ENCODE assay signal across 34 cellular contexts in the genomic region with DNA sequence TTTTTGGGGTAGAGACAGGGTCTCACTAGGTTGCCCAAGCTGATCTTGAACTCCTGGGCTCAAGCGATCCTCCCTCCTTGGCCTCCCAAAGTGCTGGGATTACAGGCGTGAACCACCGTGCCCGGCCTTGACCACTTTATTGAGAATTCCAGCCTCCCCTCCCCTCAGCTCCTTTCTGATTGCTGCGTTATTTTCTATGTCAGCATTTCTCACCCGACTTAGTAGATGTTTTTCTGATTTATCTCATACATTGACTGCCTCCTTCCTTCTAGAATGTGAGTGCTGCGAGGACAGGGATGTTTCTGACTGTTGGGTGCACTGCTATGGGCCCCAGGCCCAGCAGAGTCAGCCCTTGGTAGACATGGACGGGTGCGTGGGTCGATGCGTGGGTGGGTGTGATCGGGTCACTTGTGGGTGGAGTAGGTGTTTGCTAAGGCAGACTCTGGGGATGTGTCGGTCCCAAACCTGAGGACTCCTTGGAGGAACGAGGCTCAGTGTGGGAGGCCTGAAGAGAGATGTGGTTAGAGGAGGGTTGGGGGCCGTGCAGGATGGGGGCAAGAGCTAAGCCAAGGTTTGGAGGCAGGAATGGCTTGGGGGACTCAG. TPM values are rescaled to one million over a fixed set of nuclear protein-coding genes. Genes with fewer than 3 reads are reported as not detected.
DNase-seq lines count a peak whose midpoint lies in the region; ATAC-seq and TF ChIP-seq lines count a peak whose summit lies in the region.
"Had no signal": no experiment of that assay in that cellular context is flagged by ENCODE, and none has a peak within 500 bp of the region (broad histone marks: within the 10 kb centered on the region; RNA-seq: fewer than 3 reads in every experiment).

No MANE protein-coding gene starts in this region.

- H3K36me3 Mint-ChIP-seq in activated naive CD4-positive, alpha-beta T cell treated with anti-CD3 and anti-CD28 coated beads, Interleukin-2, amount 50 U/mL, for 72 hours, result no peaks in the 10 kb centered on the region
- H3K36me3 Mint-ChIP-seq in memory B cell (peaks cover 5% of the 10 kb centered on the region), type B pancreatic cell (no peaks in the 10 kb centered on the region)
- H3K36me3 Mint-ChIP-seq: activated CD8-positive, alpha-beta memory T cell treated with anti-CD3 and anti-CD28 coated beads, Interleukin-2, amount 10 ng/mL, durations not matched to agents 7 days and 5 days had no signal

- TF ChIP-seq CTCF in VCaP (conservative IDR thresholded peaks at IDR 0.05) (no peak), type B pancreatic cell (conservative IDR thresholded peaks at IDR 0.05) (no peak), gastrocnemius medialis (IDR thresholded peaks at IDR 0.05 in 4 of 5, conservative IDR thresholded peaks at IDR 0.05 in 1 of 5) (no peak), sigmoid colon (IDR thresholded peaks at IDR 0.05) (no peak)

- H3K27me3 ChIP-seq in gastrocnemius medialis (no peaks in the 10 kb centered on the region), sigmoid colon (no peaks in the 10 kb centered on the region)
- H3K27me3 ChIP-seq: ovary, right atrium auricular region, suprapubic skin, uterus had no signal

- in situ Hi-C loops in gastrocnemius medialis (cut with MboI; ENCODE audit: low sequenced_read_pairs in 4 of 4), result no loop called here

- H3K27ac Mint-ChIP-seq in activated naive CD4-positive, alpha-beta T cell treated with anti-CD3 and anti-CD28 coated beads, Interleukin-2, amount 50 U/mL, for 72 hours, result peak overlapping the region; percentile 6 to 22
- H3K27ac Mint-ChIP-seq in memory B cell, result peak overlapping the region; percentile 46
- peak overlapping the region; percentile 76 for H3K27ac Mint-ChIP-seq in type B pancreatic cell
- H3K27ac Mint-ChIP-seq: activated CD4-positive, alpha-beta T cell treated with anti-CD3 and anti-CD28 coated beads, Interleukin-2, amount 10 ng/mL, durations not matched to agents 24 days and 14 days; GM23338; IgD-negative memory B cell; stimulated activated memory B cell treated with anti-CD40 and anti-IgM and Interleukin-4, amounts not matched to agents 10 μg/mL and 1 μg/mL and 100 μg/mL, for 72 hours; T-helper 2 cell treated with Interferon-gamma antibody and Interleukin-4, amounts not matched to agents 5 μg/mL and 100 μg/mL, for 36 hours had no signal

- no peaks in the 10 kb centered on the region for H3K36me3 ChIP-seq in gastrocnemius medialis
- peaks cover 0 to 5% (median 0%) of the 10 kb centered on the region in 4 donors for H3K36me3 ChIP-seq in sigmoid colon
- H3K36me3 ChIP-seq: ovary, right atrium auricular region, suprapubic skin, uterus had no signal

- H3K4me3 Mint-ChIP-seq in memory B cell, result no peak overlapping the region
- H3K4me3 Mint-ChIP-seq in type B pancreatic cell, result peak overlapping the region; percentile 38
- H3K4me3 Mint-ChIP-seq: activated CD4-positive, alpha-beta T cell treated with anti-CD3 and anti-CD28 coated beads, Interleukin-2, amount 10 ng/mL, durations not matched to agents 24 days and 14 days; activated CD8-positive, alpha-beta memory T cell treated with anti-CD3 and anti-CD28 coated beads, Interleukin-2, amount 10 ng/mL, durations not matched to agents 7 days and 5 days; GM23338; IgD-negative memory B cell; stimulated activated memory B cell treated with anti-CD40 and anti-IgM and Interleukin-4, amounts not matched to agents 10 μg/mL and 1 μg/mL and 100 μg/mL, for 72 hours; T-helper 2 cell treated with Interferon-gamma antibody and Interleukin-4, amounts not matched to agents 5 μg/mL and 100 μg/mL, for 36 hours had no signal

- DNase-seq in activated naive CD4-positive, alpha-beta T cell treated with anti-CD3 and anti-CD28 coated beads, Interleukin-2, amount 50 U/mL, for 72 hours (ENCODE audit: low spot score in 2 of 2), result no peak
- DNase-seq in activated naive CD4-positive, alpha-beta T cell (lab: John Stamatoyannopoulos, UW), result no peak
- DNase-seq in memory B cell (ENCODE audit: low spot score in 2 of 2), result no peak
- no peak for DNase-seq in type B pancreatic cell (ENCODE audit: extremely low spot score, unreplicated experiment)
- no peak for DNase-seq in gastrocnemius medialis
- no peak for DNase-seq in GDM1 (lab: John Stamatoyannopoulos, UW)
- DNase-seq in sigmoid colon, result no peak
- DNase-seq: activated CD4-positive, alpha-beta T cell treated with anti-CD3 and anti-CD28 coated beads, Interleukin-2, amount 10 ng/mL, durations not matched to agents 24 days and 14 days; activated CD8-positive, alpha-beta memory T cell treated with anti-CD3 and anti-CD28 coated beads, Interleukin-2, amount 10 ng/mL, durations not matched to agents 7 days and 5 days; cerebellar nuclear complex; DMS153; NCI-H1105; NCI-H1930; NCI-H526; NK-92 treated with Interleukin-12 subunit alpha and Interleukin-12 subunit beta, amount 100 ng/mL, for 24 hours; ovary; PC-9; Right ventricle myocardium superior; stimulated activated CD4-positive, alpha-beta T cell treated with anti-CD3 and anti-CD28 coated beads, Interleukin-12 subunit alpha, Interleukin-12 subunit beta, amount 100 ng/mL, for 4 hours; stimulated activated CD4-positive, alpha-beta T cell treated with anti-CD3 and anti-CD28 coated beads, Interleukin-4, amount 100 ng/mL, for 24 hours; uterus had no signal

- H3K27me3 Mint-ChIP-seq in memory B cell, result no peaks in the 10 kb centered on the region
- H3K27me3 Mint-ChIP-seq in type B pancreatic cell, result no peaks in the 10 kb centered on the region
- H3K27me3 Mint-ChIP-seq: activated CD4-positive, alpha-beta T cell treated with anti-CD3 and anti-CD28 coated beads, Interleukin-2, amount 10 ng/mL, durations not matched to agents 24 days and 14 days; activated CD8-positive, alpha-beta memory T cell treated with anti-CD3 and anti-CD28 coated beads, Interleukin-2, amount 10 ng/mL, durations not matched to agents 7 days and 5 days; IgD-negative memory B cell; stimulated activated memory B cell treated with anti-CD40 and anti-IgM and Interleukin-4, amounts not matched to agents 10 μg/mL and 1 μg/mL and 100 μg/mL, for 72 hours had no signal

- H3K4me1 ChIP-seq in gastrocnemius medialis (no peaks in the 10 kb centered on the region), sigmoid colon (peaks cover 0 to 57% (median 48%) of the 10 kb centered on the region in 4 donors)

- peaks cover 17% of the 10 kb centered on the region for H3K4me1 Mint-ChIP-seq in memory B cell
- peaks cover 41% of the 10 kb centered on the region for H3K4me1 Mint-ChIP-seq in type B pancreatic cell (ENCODE audit: unreplicated experiment)

- TF ChIP-seq POLR2A in gastrocnemius medialis (IDR thresholded peaks at IDR 0.05), result no peak
- no peak for TF ChIP-seq POLR2A in sigmoid colon (IDR thresholded peaks at IDR 0.05)

- H3K4me3 ChIP-seq in gastrocnemius medialis (no peak overlapping the region), sigmoid colon (no peak overlapping the region)
- H3K4me3 ChIP-seq: GM23338, ovary, PC-9, right atrium auricular region, suprapubic skin, uterus had no signal

- intact Hi-C loops in gastrocnemius medialis (cut with DNase I; ENCODE audit: low total_unique reads), result no loop called here
- intact Hi-C loops in sigmoid colon (cut with DNase I), result no loop called here

- no peak for TF ChIP-seq EP300 in sigmoid colon (IDR thresholded peaks at IDR 0.05)

- no peaks in the 10 kb centered on the region for H3K9me3 Mint-ChIP-seq in activated naive CD4-positive, alpha-beta T cell treated with anti-CD3 and anti-CD28 coated beads, Interleukin-2, amount 50 U/mL, for 72 hours
- H3K9me3 Mint-ChIP-seq in memory B cell (no peaks in the 10 kb centered on the region), type B pancreatic cell (no peaks in the 10 kb centered on the region)
- H3K9me3 Mint-ChIP-seq: activated CD4-positive, alpha-beta T cell treated with anti-CD3 and anti-CD28 coated beads, Interleukin-2, amount 10 ng/mL, durations not matched to agents 24 days and 14 days; GM23338; IgD-negative memory B cell; stimulated activated memory B cell treated with anti-CD40 and anti-IgM and Interleukin-4, amounts not matched to agents 10 μg/mL and 1 μg/mL and 100 μg/mL, for 72 hours; T-helper 2 cell treated with Interferon-gamma antibody and Interleukin-4, amounts not matched to agents 5 μg/mL and 100 μg/mL, for 36 hours had no signal

- WGBS in sigmoid colon, 2 donors, result 84 to 90% methylated on average over 15 of the region's 15 CpGs

- H3K9me3 ChIP-seq in gastrocnemius medialis (no peaks in the 10 kb centered on the region), sigmoid colon (no peaks in the 10 kb centered on the region)
- H3K9me3 ChIP-seq: ovary, right atrium auricular region, suprapubic skin, uterus had no signal

- H3K27ac ChIP-seq in VCaP, result peak overlapping the region; percentile 97
- H3K27ac ChIP-seq in gastrocnemius medialis, result no peak overlapping the region
- H3K27ac ChIP-seq in sigmoid colon, result no peak overlapping the region
- H3K27ac ChIP-seq: ovary, PC-9, right atrium auricular region, suprapubic skin, uterus had no signal

- ATAC-seq in activated naive CD4-positive, alpha-beta T cell treated with anti-CD3 and anti-CD28 coated beads, Interleukin-2, amount 50 U/mL, for 72 hours, result no peak
- no peak for ATAC-seq in memory B cell (ENCODE audit: low read depth)
- ATAC-seq in gastrocnemius medialis, result no peak
- ATAC-seq: activated CD8-positive, alpha-beta memory T cell treated with anti-CD3 and anti-CD28 coated beads, Interleukin-2, amount 10 ng/mL, durations not matched to agents 7 days and 5 days; GM23338; left lobe of liver; stimulated activated memory B cell treated with anti-CD40 and anti-IgM and Interleukin-4, amounts not matched to agents 10 μg/mL and 1 μg/mL and 100 μg/mL, for 72 hours had no signal

RNA-seq across cellular contexts. Expression of a gene that starts 34.2 kb away (rescaled TPM):
- total RNA-seq in activated naive CD4-positive, alpha-beta T cell treated with anti-CD3 and anti-CD28 coated beads, Interleukin-2, amount 50 U/mL, for 72 hours, result not detected
- total RNA-seq in type B pancreatic cell (ENCODE audit: low replicate concordance) (19.0 and 22.6 TPM in 2 replicates), gastrocnemius medialis (not detected), sigmoid colon (under 1 TPM in 1 of 4 donors, not detected in 3; 0.41 TPM)
- polyA plus RNA-seq in sigmoid colon, result under 1 TPM in 2 of 3 donors, not detected in 1; 0.52 to 0.60 TPM
- total RNA-seq: A673; activated CD4-positive, alpha-beta T cell treated with anti-CD3 and anti-CD28 coated beads, Interleukin-2, amount 10 ng/mL, durations not matched to agents 24 days and 14 days; activated CD8-positive, alpha-beta memory T cell treated with anti-CD3 and anti-CD28 coated beads, Interleukin-2, amount 10 ng/mL, durations not matched to agents 7 days and 5 days; dermis microvascular lymphatic vessel endothelial cell; endothelial cell of umbilical vein; mesenteric fat pad; right atrium auricular region; Right ventricle myocardium superior; uterus had no signal
- polyA plus RNA-seq: IgD-negative memory B cell had no signal

RNA-seq across cellular contexts. Expression of a gene that starts 37.0 kb away (rescaled TPM):
- total RNA-seq in activated naive CD4-positive, alpha-beta T cell treated with anti-CD3 and anti-CD28 coated beads, Interleukin-2, amount 50 U/mL, for 72 hours, result 10 to 100 TPM; 15.6 to 19.4 TPM
- 52.1 and 64.3 TPM in 2 replicates for total RNA-seq in type B pancreatic cell (ENCODE audit: low replicate concordance)
- 10 to 100 TPM in 1 of 4 donors, 1 to 10 TPM in 3; 4.7 to 11.7 (median 8.3) TPM for total RNA-seq in gastrocnemius medialis
- 10 to 100 TPM in 2 of 4 donors, 1 to 10 TPM in 2; 6.2 to 27.1 (median 9.3) TPM for total RNA-seq in sigmoid colon
- polyA plus RNA-seq in sigmoid colon, result 10 to 100 TPM; 42.1 to 62.0 (median 45.0) TPM

RNA-seq across cellular contexts. Expression of a gene that starts 41.5 kb away (rescaled TPM):
- total RNA-seq in activated naive CD4-positive, alpha-beta T cell treated with anti-CD3 and anti-CD28 coated beads, Interleukin-2, amount 50 U/mL, for 72 hours, result not detected
- not detected in 2 replicates for total RNA-seq in type B pancreatic cell (ENCODE audit: low replicate concordance)
- not detected for total RNA-seq in gastrocnemius medialis
- total RNA-seq in sigmoid colon, result not detected
- polyA plus RNA-seq in sigmoid colon, result not detected
- total RNA-seq: A673; activated CD4-positive, alpha-beta T cell treated with anti-CD3 and anti-CD28 coated beads, Interleukin-2, amount 10 ng/mL, durations not matched to agents 24 days and 14 days; activated CD8-positive, alpha-beta memory T cell treated with anti-CD3 and anti-CD28 coated beads, Interleukin-2, amount 10 ng/mL, durations not matched to agents 7 days and 5 days; dermis microvascular lymphatic vessel endothelial cell; endothelial cell of umbilical vein; G401; GM23338; mesenteric fat pad; PC-9; right atrium auricular region; Right ventricle myocardium superior; suprapubic skin; uterus had no signal
- polyA plus RNA-seq: endothelial cell of umbilical vein, GM23338, IgD-negative memory B cell, ovary had no signal

Comparison
In these comparisons a context has a peak if more than half of its experiments do, and no peak if none do; other contexts are left out.
1. H3K27ac Mint-ChIP-seq: peak in every context shown above with its lines; median percentile 76 in type B pancreatic cell; 46 in memory B cell; 14 in activated naive CD4-positive, alpha-beta T cell treated with anti-CD3 and anti-CD28 coated beads, Interleukin-2, amount 50 U/mL, for 72 hours.
2. RNA of a gene that starts 34.2 kb away (total RNA-seq): 19.0 to 22.6 TPM in type B pancreatic cell; 0.41 TPM in sigmoid colon, not detected in activated naive CD4-positive, alpha-beta T cell treated with anti-CD3 and anti-CD28 coated beads, Interleukin-2, amount 50 U/mL, for 72 hours and not detected in gastrocnemius medialis; every median in the first group is over 10 times any median in the second.